Comparison of ENCODE assay signal across 20 cellular contexts in genomic region chr2:129035992-129036391, GRCh38.
"Had no signal": no experiment of that assay in that cellular context is flagged by ENCODE, and none has a peak within 500 bp of the region (broad histone marks: within the 10 kb centered on the region; RNA-seq: fewer than 3 reads in every experiment).

No MANE protein-coding gene starts in this region.

- H3K27me3 ChIP-seq: ovary, right atrium auricular region, tibial nerve, uterus had no signal

- DNase-seq: hypothalamus; immature natural killer cell; left ventricle myocardium inferior; mesendoderm; naive thymus-derived CD4-positive, alpha-beta T cell; ovary; stimulated activated CD4-positive, alpha-beta T cell treated with anti-CD3 and anti-CD28 coated beads, Interleukin-12 subunit alpha, Interleukin-12 subunit beta, amount 100 ng/mL, for 4 hours; stimulated activated CD4-positive, alpha-beta T cell treated with anti-CD3 and anti-CD28 coated beads, Interleukin-4, amount 100 ng/mL, for 24 hours; stimulated activated naive CD4-positive, alpha-beta T cell; stimulated activated naive CD8-positive, alpha-beta T cell treated with anti-CD3 and anti-CD28 coated beads, Interleukin-15, amount 100 ng/mL, for 72 hours; substantia nigra; uterus had no signal

- H3K4me1 ChIP-seq: left ventricle myocardium inferior, right atrium auricular region, tibial nerve, uterus had no signal

- FAIRE-seq: islet of Langerhans had no signal

- H3K27ac ChIP-seq: left ventricle myocardium inferior, ovary, right atrium auricular region, skin epidermis, tibial nerve, uterus had no signal

- H3K4me3 ChIP-seq: left ventricle myocardium inferior, lung, ovary, right atrium auricular region, skin epidermis, tibial nerve, uterus had no signal

- H3K9me3 ChIP-seq: ovary, uterus had no signal

- ATAC-seq: naive thymus-derived CD4-positive, alpha-beta T cell; natural killer cell treated with Interleukin-12 subunit alpha and Interleukin-12 subunit beta and Interleukin-15 and Interleukin-18, amount 100 ng/mL, for 72 hours; sciatic nerve; stimulated activated effector memory CD8-positive, alpha-beta T cell treated with anti-CD3 and anti-CD28 coated beads, Interleukin-12 subunit alpha, Interleukin-12 subunit beta, amount 100 ng/mL, for 72 hours; stimulated activated naive CD8-positive, alpha-beta T cell treated with anti-CD3 and anti-CD28 coated beads, Interleukin-15, amount 100 ng/mL, for 72 hours had no signal

- H3K36me3 ChIP-seq: left ventricle myocardium inferior, ovary, right atrium auricular region, tibial nerve, uterus had no signal
